In the genomic region with DNA sequence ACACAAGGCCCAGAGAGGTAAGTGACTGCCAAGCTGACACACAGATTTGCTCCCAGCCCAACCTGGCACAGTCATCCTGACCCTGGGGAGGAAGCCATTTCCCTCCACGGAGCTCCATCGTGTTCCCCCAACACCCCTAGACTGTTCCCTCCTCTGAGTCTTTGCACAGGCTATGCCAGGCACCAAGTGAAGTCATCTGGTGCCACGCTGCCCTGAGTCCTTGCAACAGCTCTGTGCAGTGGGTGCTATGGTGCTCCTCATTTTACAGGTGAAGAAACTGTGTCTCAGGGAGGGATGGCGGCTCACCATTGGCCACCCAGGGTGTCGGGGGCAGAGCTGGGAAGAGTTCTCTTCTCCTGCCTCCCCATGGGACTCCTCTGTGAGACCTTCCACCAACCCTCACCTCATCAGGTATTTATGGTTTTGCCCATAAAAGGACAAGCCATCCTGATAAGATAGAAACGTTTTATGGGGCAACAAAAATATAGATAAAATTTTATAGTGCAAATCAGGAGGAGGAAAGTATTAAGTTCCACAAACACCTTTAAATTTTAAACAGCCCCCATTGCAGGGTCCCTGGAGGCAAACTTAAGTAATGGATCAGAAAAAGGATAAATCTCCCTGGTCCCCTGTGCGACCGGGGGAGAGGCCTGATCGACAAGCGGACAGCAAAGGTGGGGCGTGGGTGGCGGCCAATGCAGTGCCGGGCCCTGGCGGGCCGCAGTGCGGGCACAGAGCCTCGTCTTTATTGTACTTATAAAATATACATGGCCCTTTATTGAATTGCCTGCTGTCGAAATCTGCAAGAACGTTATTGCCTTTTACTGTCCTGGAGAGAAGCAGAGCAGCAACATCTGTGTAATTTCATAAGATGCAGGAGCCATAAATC, we compare ENCODE assay signal across 1 cellular context.
A peak's percentile ranks its signal among the peaks of the same experiment; 100 is the strongest.
TF ChIP-seq lines count a peak whose summit lies in the region.

No MANE protein-coding gene starts in this region.

TF ChIP-seq in HEK293, 187 proteins besides CTCF, POLR2A, EP300 and RAD21 (continued from another document and continues in another):
- TF ChIP-seq, protein P1, sequence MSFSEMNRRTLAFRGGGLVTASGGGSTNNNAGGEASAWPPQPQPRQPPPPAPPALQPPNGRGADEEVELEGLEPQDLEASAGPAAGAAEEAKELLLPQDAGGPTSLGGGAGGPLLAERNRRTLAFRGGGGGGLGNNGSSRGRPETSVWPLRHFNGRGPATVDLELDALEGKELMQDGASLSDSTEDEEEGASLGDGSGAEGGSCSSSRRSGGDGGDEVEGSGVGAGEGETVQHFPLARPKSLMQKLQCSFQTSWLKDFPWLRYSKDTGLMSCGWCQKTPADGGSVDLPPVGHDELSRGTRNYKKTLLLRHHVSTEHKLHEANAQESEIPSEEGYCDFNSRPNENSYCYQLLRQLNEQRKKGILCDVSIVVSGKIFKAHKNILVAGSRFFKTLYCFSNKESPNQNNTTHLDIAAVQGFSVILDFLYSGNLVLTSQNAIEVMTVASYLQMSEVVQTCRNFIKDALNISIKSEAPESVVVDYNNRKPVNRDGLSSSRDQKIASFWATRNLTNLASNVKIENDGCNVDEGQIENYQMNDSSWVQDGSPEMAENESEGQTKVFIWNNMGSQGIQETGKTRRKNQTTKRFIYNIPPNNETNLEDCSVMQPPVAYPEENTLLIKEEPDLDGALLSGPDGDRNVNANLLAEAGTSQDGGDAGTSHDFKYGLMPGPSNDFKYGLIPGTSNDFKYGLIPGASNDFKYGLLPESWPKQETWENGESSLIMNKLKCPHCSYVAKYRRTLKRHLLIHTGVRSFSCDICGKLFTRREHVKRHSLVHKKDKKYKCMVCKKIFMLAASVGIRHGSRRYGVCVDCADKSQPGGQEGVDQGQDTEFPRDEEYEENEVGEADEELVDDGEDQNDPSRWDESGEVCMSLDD (tag by site-specific recombination; IDR thresholded peaks at IDR 0.05) = no peak
- no peak for TF ChIP-seq ZNF416 (tag by site-specific recombination; IDR thresholded peaks at IDR 0.05)
- TF ChIP-seq, protein P2, sequence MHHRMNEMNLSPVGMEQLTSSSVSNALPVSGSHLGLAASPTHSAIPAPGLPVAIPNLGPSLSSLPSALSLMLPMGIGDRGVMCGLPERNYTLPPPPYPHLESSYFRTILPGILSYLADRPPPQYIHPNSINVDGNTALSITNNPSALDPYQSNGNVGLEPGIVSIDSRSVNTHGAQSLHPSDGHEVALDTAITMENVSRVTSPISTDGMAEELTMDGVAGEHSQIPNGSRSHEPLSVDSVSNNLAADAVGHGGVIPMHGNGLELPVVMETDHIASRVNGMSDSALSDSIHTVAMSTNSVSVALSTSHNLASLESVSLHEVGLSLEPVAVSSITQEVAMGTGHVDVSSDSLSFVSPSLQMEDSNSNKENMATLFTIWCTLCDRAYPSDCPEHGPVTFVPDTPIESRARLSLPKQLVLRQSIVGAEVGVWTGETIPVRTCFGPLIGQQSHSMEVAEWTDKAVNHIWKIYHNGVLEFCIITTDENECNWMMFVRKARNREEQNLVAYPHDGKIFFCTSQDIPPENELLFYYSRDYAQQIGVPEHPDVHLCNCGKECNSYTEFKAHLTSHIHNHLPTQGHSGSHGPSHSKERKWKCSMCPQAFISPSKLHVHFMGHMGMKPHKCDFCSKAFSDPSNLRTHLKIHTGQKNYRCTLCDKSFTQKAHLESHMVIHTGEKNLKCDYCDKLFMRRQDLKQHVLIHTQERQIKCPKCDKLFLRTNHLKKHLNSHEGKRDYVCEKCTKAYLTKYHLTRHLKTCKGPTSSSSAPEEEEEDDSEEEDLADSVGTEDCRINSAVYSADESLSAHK (tag by site-specific recombination; IDR thresholded peaks at IDR 0.05) = no peak
- peak; percentile 29; the same call in 1 of the 2 replicates for TF ChIP-seq ZFHX2 (tag by site-specific recombination; conservative IDR thresholded peaks at IDR 0.05)
- no peak for TF ChIP-seq SP2 (tag by site-specific recombination; IDR thresholded peaks at IDR 0.05)
- no peak for TF ChIP-seq ZNF266 (tag by site-specific recombination; IDR thresholded peaks at IDR 0.05; ENCODE audit: low read depth)
- no peak for TF ChIP-seq ZNF211 (tag by site-specific recombination; IDR thresholded peaks at IDR 0.05; ENCODE audit: low read depth)
- TF ChIP-seq ZNF133 (tag by site-specific recombination; IDR thresholded peaks at IDR 0.05) = no peak
- no peak for TF ChIP-seq ZNF785 (tag by site-specific recombination; IDR thresholded peaks at IDR 0.05)
- TF ChIP-seq, protein P3, sequence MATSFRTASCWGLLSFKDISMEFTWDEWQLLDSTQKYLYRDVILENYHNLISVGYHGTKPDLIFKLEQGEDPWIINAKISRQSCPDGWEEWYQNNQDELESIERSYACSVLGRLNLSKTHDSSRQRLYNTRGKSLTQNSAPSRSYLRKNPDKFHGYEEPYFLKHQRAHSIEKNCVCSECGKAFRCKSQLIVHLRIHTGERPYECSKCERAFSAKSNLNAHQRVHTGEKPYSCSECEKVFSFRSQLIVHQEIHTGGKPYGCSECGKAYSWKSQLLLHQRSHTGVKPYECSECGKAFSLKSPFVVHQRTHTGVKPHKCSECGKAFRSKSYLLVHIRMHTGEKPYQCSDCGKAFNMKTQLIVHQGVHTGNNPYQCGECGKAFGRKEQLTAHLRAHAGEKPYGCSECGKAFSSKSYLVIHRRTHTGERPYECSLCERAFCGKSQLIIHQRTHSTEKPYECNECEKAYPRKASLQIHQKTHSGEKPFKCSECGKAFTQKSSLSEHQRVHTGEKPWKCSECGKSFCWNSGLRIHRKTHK (tag by site-specific recombination; IDR thresholded peaks at IDR 0.05) = no peak
- no peak for TF ChIP-seq ZNF157 (tag by site-specific recombination; IDR thresholded peaks at IDR 0.05)
- TF ChIP-seq, protein P4, sequence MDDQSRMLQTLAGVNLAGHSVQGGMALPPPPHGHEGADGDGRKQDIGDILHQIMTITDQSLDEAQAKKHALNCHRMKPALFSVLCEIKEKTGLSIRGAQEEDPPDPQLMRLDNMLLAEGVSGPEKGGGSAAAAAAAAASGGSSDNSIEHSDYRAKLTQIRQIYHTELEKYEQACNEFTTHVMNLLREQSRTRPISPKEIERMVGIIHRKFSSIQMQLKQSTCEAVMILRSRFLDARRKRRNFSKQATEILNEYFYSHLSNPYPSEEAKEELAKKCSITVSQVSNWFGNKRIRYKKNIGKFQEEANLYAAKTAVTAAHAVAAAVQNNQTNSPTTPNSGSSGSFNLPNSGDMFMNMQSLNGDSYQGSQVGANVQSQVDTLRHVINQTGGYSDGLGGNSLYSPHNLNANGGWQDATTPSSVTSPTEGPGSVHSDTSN (CRISPR knock-in tag; IDR thresholded peaks at IDR 0.05) = no peak
- TF ChIP-seq ZNF624 (tag by site-specific recombination; IDR thresholded peaks at IDR 0.05) = no peak
- 0 out of 2 replicates have a peak, but pooled peaks have one; percentile 44 for TF ChIP-seq IKZF3 (tag by site-specific recombination; IDR thresholded peaks at IDR 0.05)
- no peak for TF ChIP-seq YY2 (tag by site-specific recombination; IDR thresholded peaks at IDR 0.05)
- TF ChIP-seq, protein P5, sequence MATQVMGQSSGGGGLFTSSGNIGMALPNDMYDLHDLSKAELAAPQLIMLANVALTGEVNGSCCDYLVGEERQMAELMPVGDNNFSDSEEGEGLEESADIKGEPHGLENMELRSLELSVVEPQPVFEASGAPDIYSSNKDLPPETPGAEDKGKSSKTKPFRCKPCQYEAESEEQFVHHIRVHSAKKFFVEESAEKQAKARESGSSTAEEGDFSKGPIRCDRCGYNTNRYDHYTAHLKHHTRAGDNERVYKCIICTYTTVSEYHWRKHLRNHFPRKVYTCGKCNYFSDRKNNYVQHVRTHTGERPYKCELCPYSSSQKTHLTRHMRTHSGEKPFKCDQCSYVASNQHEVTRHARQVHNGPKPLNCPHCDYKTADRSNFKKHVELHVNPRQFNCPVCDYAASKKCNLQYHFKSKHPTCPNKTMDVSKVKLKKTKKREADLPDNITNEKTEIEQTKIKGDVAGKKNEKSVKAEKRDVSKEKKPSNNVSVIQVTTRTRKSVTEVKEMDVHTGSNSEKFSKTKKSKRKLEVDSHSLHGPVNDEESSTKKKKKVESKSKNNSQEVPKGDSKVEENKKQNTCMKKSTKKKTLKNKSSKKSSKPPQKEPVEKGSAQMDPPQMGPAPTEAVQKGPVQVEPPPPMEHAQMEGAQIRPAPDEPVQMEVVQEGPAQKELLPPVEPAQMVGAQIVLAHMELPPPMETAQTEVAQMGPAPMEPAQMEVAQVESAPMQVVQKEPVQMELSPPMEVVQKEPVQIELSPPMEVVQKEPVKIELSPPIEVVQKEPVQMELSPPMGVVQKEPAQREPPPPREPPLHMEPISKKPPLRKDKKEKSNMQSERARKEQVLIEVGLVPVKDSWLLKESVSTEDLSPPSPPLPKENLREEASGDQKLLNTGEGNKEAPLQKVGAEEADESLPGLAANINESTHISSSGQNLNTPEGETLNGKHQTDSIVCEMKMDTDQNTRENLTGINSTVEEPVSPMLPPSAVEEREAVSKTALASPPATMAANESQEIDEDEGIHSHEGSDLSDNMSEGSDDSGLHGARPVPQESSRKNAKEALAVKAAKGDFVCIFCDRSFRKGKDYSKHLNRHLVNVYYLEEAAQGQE (tag by site-specific recombination; IDR thresholded peaks at IDR 0.05) = no peak
- TF ChIP-seq ZNF558 (tag by site-specific recombination; IDR thresholded peaks at IDR 0.05) = no peak
- no peak for TF ChIP-seq ZNF521 (tag by site-specific recombination; IDR thresholded peaks at IDR 0.05)
- peak; percentile 48; the same call in 1 of the 2 replicates for TF ChIP-seq ZNF768 (tag by site-specific recombination; IDR thresholded peaks at IDR 0.05)
- TF ChIP-seq GLI4 (tag by site-specific recombination; IDR thresholded peaks at IDR 0.05) = no peak
- no peak for TF ChIP-seq ZNF837 (tag by site-specific recombination; IDR thresholded peaks at IDR 0.05)
- TF ChIP-seq ZNF223 (tag by site-specific recombination; IDR thresholded peaks at IDR 0.05) = no peak
- TF ChIP-seq YY1 (tag by site-specific recombination; IDR thresholded peaks at IDR 0.05) = no peak
- TF ChIP-seq, protein P6, sequence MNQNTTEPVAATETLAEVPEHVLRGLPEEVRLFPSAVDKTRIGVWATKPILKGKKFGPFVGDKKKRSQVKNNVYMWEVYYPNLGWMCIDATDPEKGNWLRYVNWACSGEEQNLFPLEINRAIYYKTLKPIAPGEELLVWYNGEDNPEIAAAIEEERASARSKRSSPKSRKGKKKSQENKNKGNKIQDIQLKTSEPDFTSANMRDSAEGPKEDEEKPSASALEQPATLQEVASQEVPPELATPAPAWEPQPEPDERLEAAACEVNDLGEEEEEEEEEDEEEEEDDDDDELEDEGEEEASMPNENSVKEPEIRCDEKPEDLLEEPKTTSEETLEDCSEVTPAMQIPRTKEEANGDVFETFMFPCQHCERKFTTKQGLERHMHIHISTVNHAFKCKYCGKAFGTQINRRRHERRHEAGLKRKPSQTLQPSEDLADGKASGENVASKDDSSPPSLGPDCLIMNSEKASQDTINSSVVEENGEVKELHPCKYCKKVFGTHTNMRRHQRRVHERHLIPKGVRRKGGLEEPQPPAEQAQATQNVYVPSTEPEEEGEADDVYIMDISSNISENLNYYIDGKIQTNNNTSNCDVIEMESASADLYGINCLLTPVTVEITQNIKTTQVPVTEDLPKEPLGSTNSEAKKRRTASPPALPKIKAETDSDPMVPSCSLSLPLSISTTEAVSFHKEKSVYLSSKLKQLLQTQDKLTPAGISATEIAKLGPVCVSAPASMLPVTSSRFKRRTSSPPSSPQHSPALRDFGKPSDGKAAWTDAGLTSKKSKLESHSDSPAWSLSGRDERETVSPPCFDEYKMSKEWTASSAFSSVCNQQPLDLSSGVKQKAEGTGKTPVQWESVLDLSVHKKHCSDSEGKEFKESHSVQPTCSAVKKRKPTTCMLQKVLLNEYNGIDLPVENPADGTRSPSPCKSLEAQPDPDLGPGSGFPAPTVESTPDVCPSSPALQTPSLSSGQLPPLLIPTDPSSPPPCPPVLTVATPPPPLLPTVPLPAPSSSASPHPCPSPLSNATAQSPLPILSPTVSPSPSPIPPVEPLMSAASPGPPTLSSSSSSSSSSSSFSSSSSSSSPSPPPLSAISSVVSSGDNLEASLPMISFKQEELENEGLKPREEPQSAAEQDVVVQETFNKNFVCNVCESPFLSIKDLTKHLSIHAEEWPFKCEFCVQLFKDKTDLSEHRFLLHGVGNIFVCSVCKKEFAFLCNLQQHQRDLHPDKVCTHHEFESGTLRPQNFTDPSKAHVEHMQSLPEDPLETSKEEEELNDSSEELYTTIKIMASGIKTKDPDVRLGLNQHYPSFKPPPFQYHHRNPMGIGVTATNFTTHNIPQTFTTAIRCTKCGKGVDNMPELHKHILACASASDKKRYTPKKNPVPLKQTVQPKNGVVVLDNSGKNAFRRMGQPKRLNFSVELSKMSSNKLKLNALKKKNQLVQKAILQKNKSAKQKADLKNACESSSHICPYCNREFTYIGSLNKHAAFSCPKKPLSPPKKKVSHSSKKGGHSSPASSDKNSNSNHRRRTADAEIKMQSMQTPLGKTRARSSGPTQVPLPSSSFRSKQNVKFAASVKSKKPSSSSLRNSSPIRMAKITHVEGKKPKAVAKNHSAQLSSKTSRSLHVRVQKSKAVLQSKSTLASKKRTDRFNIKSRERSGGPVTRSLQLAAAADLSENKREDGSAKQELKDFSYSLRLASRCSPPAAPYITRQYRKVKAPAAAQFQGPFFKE (tag by site-specific recombination; IDR thresholded peaks at IDR 0.05; ENCODE audit: borderline replicate concordance) = no peak
- TF ChIP-seq, protein P7, sequence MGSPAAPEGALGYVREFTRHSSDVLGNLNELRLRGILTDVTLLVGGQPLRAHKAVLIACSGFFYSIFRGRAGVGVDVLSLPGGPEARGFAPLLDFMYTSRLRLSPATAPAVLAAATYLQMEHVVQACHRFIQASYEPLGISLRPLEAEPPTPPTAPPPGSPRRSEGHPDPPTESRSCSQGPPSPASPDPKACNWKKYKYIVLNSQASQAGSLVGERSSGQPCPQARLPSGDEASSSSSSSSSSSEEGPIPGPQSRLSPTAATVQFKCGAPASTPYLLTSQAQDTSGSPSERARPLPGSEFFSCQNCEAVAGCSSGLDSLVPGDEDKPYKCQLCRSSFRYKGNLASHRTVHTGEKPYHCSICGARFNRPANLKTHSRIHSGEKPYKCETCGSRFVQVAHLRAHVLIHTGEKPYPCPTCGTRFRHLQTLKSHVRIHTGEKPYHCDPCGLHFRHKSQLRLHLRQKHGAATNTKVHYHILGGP (tag by site-specific recombination; IDR thresholded peaks at IDR 0.05) = no peak
- TF ChIP-seq ZNF202 (tag by site-specific recombination; IDR thresholded peaks at IDR 0.05; ENCODE audit: borderline replicate concordance) = no peak
- no peak for TF ChIP-seq ZBTB21 (tag by site-specific recombination; IDR thresholded peaks at IDR 0.05)
- no peak for TF ChIP-seq ZNF623 (tag by site-specific recombination; IDR thresholded peaks at IDR 0.05)
- TF ChIP-seq ZNF707 (tag by site-specific recombination; IDR thresholded peaks at IDR 0.05) = no peak
- TF ChIP-seq ZNF184 (tag by site-specific recombination; IDR thresholded peaks at IDR 0.05) = no peak
- TF ChIP-seq, protein P8, sequence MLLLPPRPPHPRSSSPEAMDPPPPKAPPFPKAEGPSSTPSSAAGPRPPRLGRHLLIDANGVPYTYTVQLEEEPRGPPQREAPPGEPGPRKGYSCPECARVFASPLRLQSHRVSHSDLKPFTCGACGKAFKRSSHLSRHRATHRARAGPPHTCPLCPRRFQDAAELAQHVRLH (tag by site-specific recombination; IDR thresholded peaks at IDR 0.05) = peak; percentile 85
- no peak for TF ChIP-seq ZNF404 (tag by site-specific recombination; IDR thresholded peaks at IDR 0.05)
- TF ChIP-seq REPIN1 (tag by site-specific recombination; IDR thresholded peaks at IDR 0.05; ENCODE audit: low read depth) = no peak
- no peak for TF ChIP-seq ZNF654 (tag by site-specific recombination; IDR thresholded peaks at IDR 0.05; ENCODE audit: low read depth)
- TF ChIP-seq KLF16 (tag by site-specific recombination; IDR thresholded peaks at IDR 0.05) = no peak
- no peak for TF ChIP-seq ZNF501 (tag by site-specific recombination; IDR thresholded peaks at IDR 0.05)
- TF ChIP-seq ZNF843 (tag by site-specific recombination; IDR thresholded peaks at IDR 0.05) = peak; percentile 65
- TF ChIP-seq ZNF37A (tag by site-specific recombination; IDR thresholded peaks at IDR 0.05) = no peak
- TF ChIP-seq ZNF335 (tag by site-specific recombination; conservative IDR thresholded peaks at IDR 0.05) = peak; percentile 92
- TF ChIP-seq SP3 (tag by site-specific recombination; IDR thresholded peaks at IDR 0.05) = no peak
- TF ChIP-seq ZNF571 (tag by site-specific recombination; IDR thresholded peaks at IDR 0.05) = no peak
